Comparison of ENCODE assay signal across 17 cellular contexts in genomic region chr11:111980062-111980461, GRCh38. TPM values are rescaled to one million over a fixed set of nuclear protein-coding genes. Genes with fewer than 3 reads are reported as not detected.
A peak's percentile ranks its signal among the peaks of the same experiment; 100 is the strongest.
DNase-seq lines count a peak whose midpoint lies in the region; ATAC-seq and TF ChIP-seq lines count a peak whose summit lies in the region.
"Had no signal": no experiment of that assay in that cellular context is flagged by ENCODE, and none has a peak within 500 bp of the region (broad histone marks: within the 10 kb centered on the region; RNA-seq: fewer than 3 reads in every experiment).

No MANE protein-coding gene starts in this region.

- H3K79me1 ChIP-seq in mesenchymal stem cell (replicated peaks; ENCODE audit: low read length, poor library complexity, severe bottlenecking) = peaks cover 14% of the 10 kb centered on the region

- H3K27ac Mint-ChIP-seq in stimulated activated naive CD8-positive, alpha-beta T cell treated with anti-CD3 and anti-CD28 coated beads, Interleukin-15, Interleukin-2, amounts not matched to agents 100 ng/mL and 50 ng/mL, for 24 hours = peak overlapping the region; percentile 56
- H3K27ac Mint-ChIP-seq in stimulated activated naive CD8-positive, alpha-beta T cell treated with anti-CD3 and anti-CD28 coated beads, Interleukin-15, amount 100 ng/mL, for 72 hours = no peak overlapping the region
- H3K27ac Mint-ChIP-seq in HFFc6 = no peak overlapping the region
- H3K27ac Mint-ChIP-seq in T-helper 2 cell treated with Interferon-gamma antibody and Interleukin-4, amounts not matched to agents 5 μg/mL and 100 μg/mL, for 36 hours = no peak overlapping the region
- H3K27ac Mint-ChIP-seq: CD4-positive, CD25-positive, alpha-beta regulatory T cell had no signal

- H3K4me1 Mint-ChIP-seq in stimulated activated naive CD8-positive, alpha-beta T cell treated with anti-CD3 and anti-CD28 coated beads, Interleukin-15, Interleukin-2, amounts not matched to agents 100 ng/mL and 50 ng/mL, for 24 hours (ENCODE audit: low read depth) = peaks cover 11% of the 10 kb centered on the region
- peaks cover 14% of the 10 kb centered on the region for H3K4me1 Mint-ChIP-seq in stimulated activated naive CD8-positive, alpha-beta T cell treated with anti-CD3 and anti-CD28 coated beads, Interleukin-15, amount 100 ng/mL, for 72 hours
- H3K4me1 Mint-ChIP-seq in HFFc6 (ENCODE audit: low read depth) = peaks cover 36% of the 10 kb centered on the region
- H3K4me1 Mint-ChIP-seq in T-helper 2 cell treated with Interferon-gamma antibody and Interleukin-4, amounts not matched to agents 5 μg/mL and 100 μg/mL, for 36 hours (ENCODE audit: low read depth) = peaks cover 4% of the 10 kb centered on the region

- no peak overlapping the region for H3K4me2 ChIP-seq in mesenchymal stem cell (ENCODE audit: low read length, poor library complexity, severe bottlenecking)
- H3K4me2 ChIP-seq: KMS-11, PC-9 had no signal

- 100% methylated on average over 2 of the region's 3 CpGs for WGBS in mesenchymal stem cell

- peaks cover 20% of the 10 kb centered on the region for H3K36me3 Mint-ChIP-seq in stimulated activated naive CD8-positive, alpha-beta T cell treated with anti-CD3 and anti-CD28 coated beads, Interleukin-15, Interleukin-2, amounts not matched to agents 100 ng/mL and 50 ng/mL, for 24 hours (ENCODE audit: low read depth)
- peaks cover 4% of the 10 kb centered on the region for H3K36me3 Mint-ChIP-seq in HFFc6 (ENCODE audit: low read depth)
- H3K36me3 Mint-ChIP-seq in T-helper 2 cell treated with Interferon-gamma antibody and Interleukin-4, amounts not matched to agents 5 μg/mL and 100 μg/mL, for 36 hours (ENCODE audit: low read depth) = peaks cover 4% of the 10 kb centered on the region
- H3K36me3 Mint-ChIP-seq: CD4-positive, CD25-positive, alpha-beta regulatory T cell had no signal

- no peak overlapping the region for H2BK12ac ChIP-seq in mesenchymal stem cell (ENCODE audit: low read length in 2 of 2)

- no peak overlapping the region for H3K4me3 Mint-ChIP-seq in stimulated activated naive CD8-positive, alpha-beta T cell treated with anti-CD3 and anti-CD28 coated beads, Interleukin-15, Interleukin-2, amounts not matched to agents 100 ng/mL and 50 ng/mL, for 24 hours
- no peak overlapping the region for H3K4me3 Mint-ChIP-seq in stimulated activated naive CD8-positive, alpha-beta T cell treated with anti-CD3 and anti-CD28 coated beads, Interleukin-15, amount 100 ng/mL, for 72 hours
- H3K4me3 Mint-ChIP-seq in HFFc6 = no peak overlapping the region
- no peak overlapping the region for H3K4me3 Mint-ChIP-seq in T-helper 2 cell treated with Interferon-gamma antibody and Interleukin-4, amounts not matched to agents 5 μg/mL and 100 μg/mL, for 36 hours
- H3K4me3 Mint-ChIP-seq: CD4-positive, CD25-positive, alpha-beta regulatory T cell had no signal

- peaks cover 7 to 45% of the 10 kb centered on the region in 2 experiments for H3K36me3 ChIP-seq in mesenchymal stem cell (ENCODE audit: control insufficient read depth in 1 of 2, insufficient read depth in 2 of 2, low read depth in 1 of 2, low read length in 2 of 2)
- peaks cover 20 to 22% of the 10 kb centered on the region in 2 donors for H3K36me3 ChIP-seq in stomach smooth muscle (ENCODE audit: control insufficient read depth in 2 of 2, insufficient read depth in 2 of 2, low read length in 2 of 2)
- H3K36me3 ChIP-seq: BE2C had no signal

- ATAC-seq in stimulated activated naive CD8-positive, alpha-beta T cell treated with anti-CD3 and anti-CD28 coated beads, Interleukin-15, amount 100 ng/mL, for 72 hours = no peak

- H4K91ac ChIP-seq in mesenchymal stem cell (ENCODE audit: low read length) = no peak overlapping the region

- H3K27ac ChIP-seq in mesenchymal stem cell (ENCODE audit: low read length, poor library complexity, severe bottlenecking) (no peak overlapping the region), stomach smooth muscle (ENCODE audit: low read length) (peak overlapping the region; percentile 97)
- H3K27ac ChIP-seq: KMS-11, PC-9 had no signal

- H3K4ac ChIP-seq in mesenchymal stem cell (ENCODE audit: low read depth in 1 of 2, low read length in 2 of 2) = no peak overlapping the region

- H2BK5ac ChIP-seq in mesenchymal stem cell (ENCODE audit: low read depth, low read length, poor library complexity, severe bottlenecking) = no peak overlapping the region

- no peaks in the 10 kb centered on the region for H3K9me3 ChIP-seq in mesenchymal stem cell (ENCODE audit: control insufficient read depth, low read length)
- no peaks in the 10 kb centered on the region for H3K9me3 ChIP-seq in stomach smooth muscle (ENCODE audit: control insufficient read depth in 2 of 2, low read length in 2 of 2)
- H3K9me3 ChIP-seq: BE2C, Caco-2 had no signal

- H3K27me3 Mint-ChIP-seq in stimulated activated naive CD8-positive, alpha-beta T cell treated with anti-CD3 and anti-CD28 coated beads, Interleukin-15, Interleukin-2, amounts not matched to agents 100 ng/mL and 50 ng/mL, for 24 hours = peaks cover 17% of the 10 kb centered on the region
- peaks cover 44% of the 10 kb centered on the region for H3K27me3 Mint-ChIP-seq in stimulated activated naive CD8-positive, alpha-beta T cell treated with anti-CD3 and anti-CD28 coated beads, Interleukin-15, amount 100 ng/mL, for 72 hours
- H3K27me3 Mint-ChIP-seq in HFFc6 (ENCODE audit: insufficient read depth) = peaks cover 3% of the 10 kb centered on the region; the same call in 1 of the 2 replicates
- H3K27me3 Mint-ChIP-seq in T-helper 2 cell treated with Interferon-gamma antibody and Interleukin-4, amounts not matched to agents 5 μg/mL and 100 μg/mL, for 36 hours (ENCODE audit: low read depth) = no peaks in the 10 kb centered on the region

- H3K9me3 Mint-ChIP-seq in stimulated activated naive CD8-positive, alpha-beta T cell treated with anti-CD3 and anti-CD28 coated beads, Interleukin-15, Interleukin-2, amounts not matched to agents 100 ng/mL and 50 ng/mL, for 24 hours = no peaks in the 10 kb centered on the region
- no peaks in the 10 kb centered on the region for H3K9me3 Mint-ChIP-seq in stimulated activated naive CD8-positive, alpha-beta T cell treated with anti-CD3 and anti-CD28 coated beads, Interleukin-15, amount 100 ng/mL, for 72 hours
- no peaks in the 10 kb centered on the region for H3K9me3 Mint-ChIP-seq in HFFc6
- H3K9me3 Mint-ChIP-seq in T-helper 2 cell treated with Interferon-gamma antibody and Interleukin-4, amounts not matched to agents 5 μg/mL and 100 μg/mL, for 36 hours = no peaks in the 10 kb centered on the region
- H3K9me3 Mint-ChIP-seq: CD4-positive, CD25-positive, alpha-beta regulatory T cell had no signal

- H4K8ac ChIP-seq in mesenchymal stem cell (ENCODE audit: low read length) = no peak overlapping the region

- H2AK5ac ChIP-seq in mesenchymal stem cell (ENCODE audit: low read length, severe bottlenecking) = peak overlapping the region; percentile 58

- H3K4me3 ChIP-seq in mesenchymal stem cell (ENCODE audit: insufficient read depth in 1 of 2, low read depth in 1 of 2, low read length in 2 of 2) (no peak overlapping the region), stomach smooth muscle (ENCODE audit: low read length in 2 of 2) (peak overlapping the region; percentile 26 to 29)
- H3K4me3 ChIP-seq: PC-9 had no signal

- no peak overlapping the region for H2AFZ ChIP-seq in mesenchymal stem cell (ENCODE audit: low read depth, low read length)
- H2AFZ ChIP-seq: PC-9 had no signal

- H3K18ac ChIP-seq in mesenchymal stem cell (ENCODE audit: low read depth in 1 of 2, low read length in 2 of 2) = no peak overlapping the region

- H2BK120ac ChIP-seq in mesenchymal stem cell (ENCODE audit: low read depth, low read length) = no peak overlapping the region

- H3K9ac ChIP-seq in mesenchymal stem cell (ENCODE audit: low read length) (no peak overlapping the region), stomach smooth muscle (ENCODE audit: low read length in 2 of 2) (peak overlapping the region in 1 of 2 donors; percentile 13)
- H3K9ac ChIP-seq: KMS-11 had no signal

- no peak overlapping the region for H3K23ac ChIP-seq in mesenchymal stem cell (ENCODE audit: low read length in 2 of 2)

- no peak overlapping the region for H2BK15ac ChIP-seq in mesenchymal stem cell (ENCODE audit: low read depth, poor library complexity, severe bottlenecking)

- TF ChIP-seq CTCF in HFFc6 (IDR thresholded peaks at IDR 0.05) = no peak

- no peak overlapping the region for H3K14ac ChIP-seq in mesenchymal stem cell (ENCODE audit: low read length in 2 of 2)

- no peak for DNase-seq in stimulated activated naive CD8-positive, alpha-beta T cell treated with anti-CD3 and anti-CD28 coated beads, Interleukin-15, amount 100 ng/mL, for 72 hours
- DNase-seq in mesenchymal stem cell = no peak
- DNase-seq in HFFc6 = no peak
- no peak for DNase-seq in T-helper 2 cell treated with Interferon-gamma antibody and Interleukin-4, amounts not matched to agents 5 μg/mL and 100 μg/mL, for 36 hours (ENCODE audit: low spot score)
- DNase-seq in hypothalamus (lab: John Stamatoyannopoulos, UW) = no peak
- DNase-seq in Kasumi-1 (lab: John Stamatoyannopoulos, UW) = no peak
- DNase-seq: BE2C; Caco-2; CD4-positive, CD25-positive, alpha-beta regulatory T cell; NCI-H1417 treated with DMSO at 0.1 percent for 48 hours; NCI-H2029 treated with DMSO at 0.1 percent for 48 hours; NCI-H2171; NCI-H526; PC-9 had no signal

- H3K4me1 ChIP-seq in mesenchymal stem cell (ENCODE audit: control insufficient read depth, insufficient read depth, low read depth, low read length) (peaks cover 13% of the 10 kb centered on the region), stomach smooth muscle (ENCODE audit: control insufficient read depth, insufficient read depth, low read length) (peaks cover 48% of the 10 kb centered on the region)

- H3K27me3 ChIP-seq in mesenchymal stem cell (ENCODE audit: control insufficient read depth in 1 of 2, insufficient read depth in 1 of 2, low read length in 2 of 2) (no peaks in the 10 kb centered on the region), stomach smooth muscle (ENCODE audit: control insufficient read depth in 1 of 2, insufficient read depth in 2 of 2, low read length in 2 of 2) (no peaks in the 10 kb centered on the region)
- H3K27me3 ChIP-seq: BE2C had no signal

RNA-seq across cellular contexts. Expression of gene DIXDC1, which starts 42.9 kb away (rescaled TPM):
- 8.6 TPM for polyA plus RNA-seq in mesenchymal stem cell (2013, experiment 1 of 2)
- polyA plus RNA-seq in mesenchymal stem cell (2013, experiment 2 of 2) = 8.7 TPM
- total RNA-seq in HFFc6 (2021; fragmentation: NEBNext Ultra II Directional; extraction: Animal tissue kit (Norgen Biotek cat#: 25700)) = 10 to 100 TPM in 1 of 6 experiments, 1 to 10 TPM in 5; 8.4 to 11.2 (median 9.7) TPM

RNA-seq across cellular contexts. Expression of gene DLAT, which starts 45.1 kb away (rescaled TPM):
- 25.9 TPM for polyA plus RNA-seq in mesenchymal stem cell (2013, experiment 1 of 2)
- polyA plus RNA-seq in mesenchymal stem cell (2013, experiment 2 of 2) = 25.7 TPM
- total RNA-seq in HFFc6 (2021; fragmentation: NEBNext Ultra II Directional; extraction: Animal tissue kit (Norgen Biotek cat#: 25700)) = 10 to 100 TPM; 35.9 to 44.2 (median 42.1) TPM

Comparison
In these comparisons a context has a peak if more than half of its experiments do, and no peak if none do; other contexts are left out.
1. H3K4me3 ChIP-seq: peak in stomach smooth muscle (2 of 2); none in mesenchymal stem cell (0 of 2).